In the genomic region with DNA sequence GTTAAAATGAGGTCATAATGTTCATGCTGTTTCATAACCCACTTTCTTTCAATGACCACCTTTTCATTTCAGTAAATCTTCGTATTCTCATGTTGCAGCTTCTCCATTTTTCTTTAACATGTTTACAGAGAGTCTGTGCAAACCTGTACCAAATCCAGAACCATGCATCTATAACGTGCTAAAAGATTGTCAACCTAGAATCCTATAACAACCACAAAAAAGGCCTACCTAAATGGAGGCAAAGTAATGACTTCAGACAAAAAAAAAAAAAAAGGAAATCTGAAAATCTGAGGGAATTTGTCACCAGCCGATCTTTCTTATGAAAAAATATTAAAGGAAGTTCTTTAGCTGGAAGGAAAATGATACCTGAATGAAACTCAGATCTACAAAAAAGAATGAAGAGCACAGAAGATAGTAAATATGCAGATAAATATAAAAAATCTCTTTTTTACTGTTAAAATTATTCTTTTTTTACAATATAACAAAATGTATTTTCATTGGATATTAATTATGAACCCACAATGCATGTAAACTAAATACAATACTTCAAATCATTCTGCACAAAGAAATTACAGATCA, we compare ENCODE assay signal across 1 cellular context.
TF ChIP-seq lines count a peak whose summit lies in the region.

No MANE protein-coding gene starts in this region.

TF ChIP-seq in IMR-90, 13 proteins besides CTCF, POLR2A, EP300 and RAD21 (continued from another document):
- TF ChIP-seq MAFK (IDR thresholded peaks at IDR 0.05; ENCODE audit: low read depth, low read length) (no peak), SMC3 (IDR thresholded peaks at IDR 0.05; ENCODE audit: low read depth, low read length) (no peak), CHD1 (IDR thresholded peaks at IDR 0.05; ENCODE audit: low read depth, low read length) (no peak), BHLHE40 (IDR thresholded peaks at IDR 0.05; ENCODE audit: low read depth, low read length) (no peak), NFE2L2 (IDR thresholded peaks at IDR 0.05; ENCODE audit: low read depth, low read length) (no peak), CEBPB (IDR thresholded peaks at IDR 0.05; ENCODE audit: low read depth, low read length) (no peak)
- TF ChIP-seq, protein P1, sequence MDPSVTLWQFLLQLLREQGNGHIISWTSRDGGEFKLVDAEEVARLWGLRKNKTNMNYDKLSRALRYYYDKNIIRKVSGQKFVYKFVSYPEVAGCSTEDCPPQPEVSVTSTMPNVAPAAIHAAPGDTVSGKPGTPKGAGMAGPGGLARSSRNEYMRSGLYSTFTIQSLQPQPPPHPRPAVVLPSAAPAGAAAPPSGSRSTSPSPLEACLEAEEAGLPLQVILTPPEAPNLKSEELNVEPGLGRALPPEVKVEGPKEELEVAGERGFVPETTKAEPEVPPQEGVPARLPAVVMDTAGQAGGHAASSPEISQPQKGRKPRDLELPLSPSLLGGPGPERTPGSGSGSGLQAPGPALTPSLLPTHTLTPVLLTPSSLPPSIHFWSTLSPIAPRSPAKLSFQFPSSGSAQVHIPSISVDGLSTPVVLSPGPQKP (IDR thresholded peaks at IDR 0.05; ENCODE audit: borderline replicate concordance, low read depth, low read length) = no peak
